Comparison of ENCODE assay signal across 2 cellular contexts in genomic region chr3:76859596-76859995, GRCh38.
TF ChIP-seq lines count a peak whose summit lies in the region.

No MANE protein-coding gene starts in this region.

TF ChIP-seq in IMR-90, 13 proteins besides CTCF, POLR2A, EP300 and RAD21 (continued from another document):
- TF ChIP-seq ELK1 (IDR thresholded peaks at IDR 0.05; ENCODE audit: borderline replicate concordance, low read depth, low read length) (no peak), NFE2L2 (IDR thresholded peaks at IDR 0.05; ENCODE audit: low read depth, low read length) (no peak), FOS (IDR thresholded peaks at IDR 0.05; ENCODE audit: low read depth, low read length) (no peak), CHD1 (IDR thresholded peaks at IDR 0.05; ENCODE audit: low read depth, low read length) (no peak), MAFK (IDR thresholded peaks at IDR 0.05; ENCODE audit: low read depth, low read length) (no peak), SMC3 (IDR thresholded peaks at IDR 0.05; ENCODE audit: low read depth, low read length) (no peak), MXI1 (IDR thresholded peaks at IDR 0.05; ENCODE audit: borderline replicate concordance, low read depth, low read length) (no peak), BHLHE40 (IDR thresholded peaks at IDR 0.05; ENCODE audit: low read depth, low read length) (no peak)

TF ChIP-seq in WTC11, 78 proteins besides CTCF, POLR2A, EP300 and RAD21 (continued from another document):
- TF ChIP-seq ZNF281 (CRISPR knock-in tag; IDR thresholded peaks at IDR 0.05): no peak
- no peak for TF ChIP-seq IRF1 (CRISPR knock-in tag; IDR thresholded peaks at IDR 0.05)
- TF ChIP-seq AR (CRISPR knock-in tag; IDR thresholded peaks at IDR 0.05): no peak
- TF ChIP-seq TCF7 (CRISPR knock-in tag; IDR thresholded peaks at IDR 0.05; ENCODE audit: low read depth): no peak
- no peak for TF ChIP-seq STAT6 (CRISPR knock-in tag; conservative IDR thresholded peaks at IDR 0.05; ENCODE audit: low read depth)
- TF ChIP-seq HMGA2 (CRISPR knock-in tag; IDR thresholded peaks at IDR 0.05): no peak
TF ChIP-seq in WTC11: peak in this region for 0.
